Comparison of ENCODE assay signal across 9 cellular contexts in genomic region chr16:70746040-70746707, GRCh38. TPM values are rescaled to one million over a fixed set of nuclear protein-coding genes. Genes with fewer than 3 reads are reported as not detected.
DNase-seq lines count a peak whose midpoint lies in the region; ATAC-seq and TF ChIP-seq lines count a peak whose summit lies in the region.
"Had no signal": no experiment of that assay in that cellular context is flagged by ENCODE, and none has a peak within 500 bp of the region (broad histone marks: within the 10 kb centered on the region; RNA-seq: fewer than 3 reads in every experiment).

No MANE protein-coding gene starts in this region.

- 28 to 42% methylated on average over 12 of the region's 12 CpGs for WGBS in lung, 2 donors
- WGBS in urinary bladder, result 23% methylated on average over 12 of the region's 12 CpGs

- peak overlapping the region; percentile 17 for H3K4me3 Mint-ChIP-seq in Caco-2 (ENCODE audit: unreplicated experiment)

- peak overlapping the region; percentile 69 for H3K27ac Mint-ChIP-seq in Caco-2 (ENCODE audit: unreplicated experiment)

- CTCF ChIA-PET in Caco-2 (lab: Charles Lee), result interaction anchor here (1.0 to 1.1 kb wide), 3 partner anchors 8 to 25 kb away, joined by 5 to 6 read pairs (median 5); no protein-coding TSS in a partner anchor

- no peaks in the 10 kb centered on the region; the same call in 1 of the 2 replicates for H3K9me3 ChIP-seq in Caco-2
- H3K9me3 ChIP-seq in lung (ENCODE audit: control insufficient read depth in 2 of 2, insufficient read depth in 1 of 2, low read length in 1 of 2), result no peaks in the 10 kb centered on the region

- DNase-seq in Caco-2 (peak in 1 of 2 experiments; percentile 23), NB4 (ENCODE audit: low read depth) (peak; percentile 97), brain microvascular endothelial cell (peak; percentile 73), lung (ENCODE audit: low spot score) (peak; percentile 84)
- no peak for DNase-seq in stimulated activated CD4-positive, alpha-beta T cell treated with anti-CD3 and anti-CD28 coated beads, Interleukin-12 subunit alpha, Interleukin-12 subunit beta, amount 100 ng/mL, for 4 hours

- peak; percentile 23 for TF ChIP-seq POLR2A in NB4 (IDR thresholded peaks at IDR 0.05; ENCODE audit: extremely low read depth, insufficient read length)

- TF ChIP-seq CTCF in Caco-2 (IDR thresholded peaks at IDR 0.05; ENCODE audit: insufficient read depth in 1 of 2, low read depth in 1 of 2, low read length in 1 of 2, severe bottlenecking in 1 of 2, unreplicated experiment in 1 of 2) (no peak), NB4 (IDR thresholded peaks at IDR 0.05; ENCODE audit: low read depth, low read length) (no peak), brain microvascular endothelial cell (IDR thresholded peaks at IDR 0.05; ENCODE audit: low read depth, low read length, missing control alignments) (no peak), lung (IDR thresholded peaks at IDR 0.05; ENCODE audit: control extremely low read depth, extremely low read depth) (no peak)

- no TSS peak for BruUV-seq in Caco-2 (replicated peaks; lab: Mats Ljungman, UMichigan)

- no peak overlapping the region for H3K4me3 ChIP-seq in Caco-2 (ENCODE audit: low read depth, low read length)
- peak overlapping the region; percentile 14 for H3K4me3 ChIP-seq in NB4 (ENCODE audit: low read depth, low read length)
- no peak overlapping the region for H3K4me3 ChIP-seq in brain microvascular endothelial cell (ENCODE audit: low read depth, low read length)
- H3K4me3 ChIP-seq in lung, result no peak overlapping the region
- H3K4me3 ChIP-seq in urinary bladder (ENCODE audit: low read depth, low read length), result no peak overlapping the region

- intact Hi-C loops in Caco-2 (cut with micrococcal nuclease; ENCODE audit: unreplicated experiment), result loop anchor here (5.0 kb wide), 1 partner anchor 56 kb away; the partner anchor contains the start of gene VAC14

- ATAC-seq in lung (ENCODE audit: insufficient read depth, low FRiP score) (peak; percentile 45), HG03280 (IDR thresholded peaks at IDR 0.05; ENCODE audit: unreplicated experiment) (no peak), GM18870 (IDR thresholded peaks at IDR 0.05; ENCODE audit: unreplicated experiment) (no peak)

- H3K36me3 ChIP-seq in Caco-2 (ENCODE audit: control insufficient read depth, insufficient read depth, low read length) (peaks cover 5% of the 10 kb centered on the region), brain microvascular endothelial cell (replicated peaks) (peaks cover 20% of the 10 kb centered on the region), lung (ENCODE audit: control insufficient read depth in 2 of 2, insufficient read depth in 2 of 2, low read length in 2 of 2) (peaks cover 0 to 8% of the 10 kb centered on the region in 2 donors), urinary bladder (ENCODE audit: insufficient read depth) (peaks cover 2% of the 10 kb centered on the region)

- H3K27me3 ChIP-seq in Caco-2 (replicated peaks; ENCODE audit: control insufficient read depth, insufficient read depth, low read length) (no peaks in the 10 kb centered on the region), brain microvascular endothelial cell (replicated peaks) (no peaks in the 10 kb centered on the region), lung (ENCODE audit: control insufficient read depth, insufficient read depth) (no peaks in the 10 kb centered on the region)

- in situ Hi-C loops in brain microvascular endothelial cell (cut with HindIII; ENCODE audit: low pct_ligation_motif_present, low sequenced_read_pairs), result no loop called here

- H3K27ac ChIP-seq in brain microvascular endothelial cell, result peak overlapping the region; percentile 63
- H3K27ac ChIP-seq in lung (ENCODE audit: low read depth in 1 of 2, low read length in 1 of 2), result peak overlapping the region in 1 of 2 donors; percentile 95
- peak overlapping the region; percentile 71 for H3K27ac ChIP-seq in urinary bladder (ENCODE audit: low read depth)

- peaks cover 31% of the 10 kb centered on the region for H3K4me1 Mint-ChIP-seq in Caco-2 (ENCODE audit: low read depth, unreplicated experiment)

- H3K9me3 Mint-ChIP-seq in Caco-2 (ENCODE audit: unreplicated experiment), result no peaks in the 10 kb centered on the region

- POLR2A ChIA-PET in Caco-2 (lab: Charles Lee), result no interaction called here

- peaks cover 16% of the 10 kb centered on the region for H3K36me3 Mint-ChIP-seq in Caco-2 (ENCODE audit: insufficient read depth, unreplicated experiment)

- H3K27me3 Mint-ChIP-seq in Caco-2 (ENCODE audit: insufficient read depth, unreplicated experiment), result no peaks in the 10 kb centered on the region
- H3K27me3 Mint-ChIP-seq: IgD-negative memory B cell had no signal

- H3K4me1 ChIP-seq in Caco-2, result peaks cover 42% of the 10 kb centered on the region
- peaks cover 3 to 58% of the 10 kb centered on the region in 2 donors for H3K4me1 ChIP-seq in lung (ENCODE audit: control insufficient read depth in 2 of 2, insufficient read depth in 2 of 2, low read length in 2 of 2)
- H3K4me1 ChIP-seq in urinary bladder (ENCODE audit: insufficient read depth), result peaks cover 1% of the 10 kb centered on the region

RNA-seq across cellular contexts. Expression of gene VAC14, which starts 54.8 kb away (rescaled TPM):
- total RNA-seq in Caco-2 (2022) (63.5 and 67.3 TPM in 2 replicates), lung (10 to 100 TPM; 27.6 to 54.6 TPM), urinary bladder (9.6 TPM)
- polyA plus RNA-seq in lung (10 to 100 TPM; 47.2 to 60.8 TPM), urinary bladder (31.4 TPM)
